17 cellular contexts compared by ENCODE assay signal in genomic region chr19:50513746-50514345, GRCh38. TPM values are rescaled to one million over a fixed set of nuclear protein-coding genes. Genes with fewer than 3 reads are reported as not detected.
A peak's percentile ranks its signal among the peaks of the same experiment; 100 is the strongest.
DNase-seq lines count a peak whose midpoint lies in the region; TF ChIP-seq lines count a peak whose summit lies in the region.
"Had no signal": no experiment of that assay in that cellular context is flagged by ENCODE, and none has a peak within 500 bp of the region (broad histone marks: within the 10 kb centered on the region; RNA-seq: fewer than 3 reads in every experiment).

TSS of gene ASPDH (minus strand) at chr19:50513913. CDS start at chr19:50513823, 90 bp downstream.

- H3K27me3 ChIP-seq in colonic mucosa: peaks cover 3% of the 10 kb centered on the region
- H3K27me3 ChIP-seq: foreskin keratinocyte, vagina had no signal

- H3K36me3 ChIP-seq in colonic mucosa: no peaks in the 10 kb centered on the region
- H3K36me3 ChIP-seq: vagina had no signal

- no peaks in the 10 kb centered on the region for H3K27me3 Mint-ChIP-seq in T-helper 1 cell treated with Interleukin-12 subunit alpha and Interleukin-12 subunit beta and Interleukin-4 antibody, amounts not matched to agents 30 μg/mL and 1 μg/mL, for 36 hours (ENCODE audit: low read depth)
- peaks cover 20% of the 10 kb centered on the region for H3K27me3 Mint-ChIP-seq in glutamatergic neuron (ENCODE audit: unreplicated experiment)
- H3K27me3 Mint-ChIP-seq in osteocyte (ENCODE audit: unreplicated experiment): no peaks in the 10 kb centered on the region

- H3K9me3 Mint-ChIP-seq in T-helper 1 cell treated with Interleukin-12 subunit alpha and Interleukin-12 subunit beta and Interleukin-4 antibody, amounts not matched to agents 30 μg/mL and 1 μg/mL, for 36 hours: no peaks in the 10 kb centered on the region
- peaks cover 13% of the 10 kb centered on the region for H3K9me3 Mint-ChIP-seq in glutamatergic neuron (ENCODE audit: unreplicated experiment)
- no peaks in the 10 kb centered on the region for H3K9me3 Mint-ChIP-seq in osteocyte (ENCODE audit: unreplicated experiment)

- peak within 1 kb of the TSS; percentile 67 for H3K27ac Mint-ChIP-seq in T-helper 1 cell treated with Interleukin-12 subunit alpha and Interleukin-12 subunit beta and Interleukin-4 antibody, amounts not matched to agents 30 μg/mL and 1 μg/mL, for 36 hours
- H3K27ac Mint-ChIP-seq in glutamatergic neuron (ENCODE audit: unreplicated experiment) (peak within 1 kb of the TSS; percentile 52), osteocyte (ENCODE audit: unreplicated experiment) (no peak within 1 kb of the TSS)

- H3K9me3 ChIP-seq in colonic mucosa: no peaks in the 10 kb centered on the region
- H3K9me3 ChIP-seq: vagina had no signal

- no peak within 1 kb of the TSS for H3K4me3 Mint-ChIP-seq in T-helper 1 cell treated with Interleukin-12 subunit alpha and Interleukin-12 subunit beta and Interleukin-4 antibody, amounts not matched to agents 30 μg/mL and 1 μg/mL, for 36 hours
- H3K4me3 Mint-ChIP-seq in glutamatergic neuron (ENCODE audit: unreplicated experiment) (peak within 1 kb of the TSS; percentile 59), osteocyte (ENCODE audit: unreplicated experiment) (peak within 1 kb of the TSS; percentile 45)

- peaks cover 13% of the 10 kb centered on the region for H3K4me1 Mint-ChIP-seq in T-helper 1 cell treated with Interleukin-12 subunit alpha and Interleukin-12 subunit beta and Interleukin-4 antibody, amounts not matched to agents 30 μg/mL and 1 μg/mL, for 36 hours (ENCODE audit: low read depth)
- H3K4me1 Mint-ChIP-seq in glutamatergic neuron (ENCODE audit: low read depth, unreplicated experiment): peaks cover 10% of the 10 kb centered on the region
- H3K4me1 Mint-ChIP-seq in osteocyte (ENCODE audit: unreplicated experiment): peaks cover 19% of the 10 kb centered on the region

- intact Hi-C loops in colonic mucosa (cut with DNase I): no loop called here

- H3K27ac ChIP-seq in colonic mucosa: no peak within 1 kb of the TSS
- H3K27ac ChIP-seq: coronary artery, foreskin keratinocyte, vagina had no signal

- no peaks in the 10 kb centered on the region for H3K4me1 ChIP-seq in colonic mucosa
- H3K4me1 ChIP-seq: foreskin keratinocyte had no signal

- TF ChIP-seq CTCF in glutamatergic neuron (IDR thresholded peaks at IDR 0.05; ENCODE audit: partially characterized antibody, unreplicated experiment) (no peak), osteocyte (IDR thresholded peaks at IDR 0.05) (no peak), colonic mucosa (IDR thresholded peaks at IDR 0.05) (no peak)

- no peak within 1 kb of the TSS for H3K4me3 ChIP-seq in colonic mucosa
- H3K4me3 ChIP-seq: coronary artery, lung, vagina had no signal

- H3K9ac ChIP-seq in colonic mucosa (ENCODE audit: low read depth in 2 of 2, low read length in 2 of 2): no peak within 1 kb of the TSS

- no peak for DNase-seq in T-helper 1 cell
- DNase-seq in M059J (ENCODE audit: low read depth): peak; percentile 16
- DNase-seq in glutamatergic neuron: peak; percentile 46
- no peak for DNase-seq in osteocyte (ENCODE audit: extremely low spot score, unreplicated experiment)
- DNase-seq in pons (ENCODE audit: low spot score): no peak
- DNase-seq in glomerular visceral epithelial cell (ENCODE audit: extremely low spot score): no peak
- DNase-seq in colonic mucosa: no peak
- DNase-seq: activated CD8-positive, alpha-beta memory T cell treated with anti-CD3 and anti-CD28 coated beads, Interleukin-2, amount 50 U/mL, for 4 hours; foreskin keratinocyte; GOT3; MM.1S; NCI-H774 had no signal

- peaks cover 3% of the 10 kb centered on the region for H3K36me3 Mint-ChIP-seq in T-helper 1 cell treated with Interleukin-12 subunit alpha and Interleukin-12 subunit beta and Interleukin-4 antibody, amounts not matched to agents 30 μg/mL and 1 μg/mL, for 36 hours (ENCODE audit: low read depth)
- H3K36me3 Mint-ChIP-seq in glutamatergic neuron (ENCODE audit: unreplicated experiment) (no peaks in the 10 kb centered on the region), osteocyte (ENCODE audit: unreplicated experiment) (no peaks in the 10 kb centered on the region)

RNA-seq across cellular contexts. Expression of gene ASPDH, which starts in this region (rescaled TPM):
- not detected in 2 replicates for total RNA-seq in M059J (2014; rRNA removed; shearing (Covaris generic))
- total RNA-seq in glutamatergic neuron (ENCODE audit: unreplicated experiment) (not detected), osteocyte (not detected in 2 replicates), colonic mucosa (not detected)
- total RNA-seq: foreskin keratinocyte; lung; T-helper 2 cell treated with Interferon-gamma antibody and Interleukin-4, amounts not matched to agents 100 ng/mL and 5 ng/mL, for 36 hours; vagina had no signal

Comparison
In these comparisons a context has a peak if more than half of its experiments do, and no peak if none do; other contexts are left out.
1. Peak in DNase-seq in M059J; RNA of the gene not detected or under 1 TPM.
2. Peak in DNase-seq in glutamatergic neuron; RNA of the gene not detected or under 1 TPM.